24 cellular contexts compared by ENCODE assay signal in genomic region chr4:112793033-112793432, GRCh38.
A peak's percentile ranks its signal among the peaks of the same experiment; 100 is the strongest.
DNase-seq lines count a peak whose midpoint lies in the region; ATAC-seq, FAIRE-seq and TF ChIP-seq lines count a peak whose summit lies in the region.
"Had no signal": no experiment of that assay in that cellular context is flagged by ENCODE, and none has a peak within 500 bp of the region (broad histone marks: within the 10 kb centered on the region; RNA-seq: fewer than 3 reads in every experiment).

No MANE protein-coding gene starts in this region.

- DNase-seq in HepG2 (ENCODE audit: low spot score): no peak
- DNase-seq in right lobe of liver: no peak
- no peak for DNase-seq in H1 (ENCODE audit: low read depth in 1 of 2, low spot score in 2 of 2)
- DNase-seq in pancreas: no peak
- DNase-seq in nephron progenitor cell: no peak
- no peak for DNase-seq in tibial nerve (ENCODE audit: low spot score in 2 of 2)
- DNase-seq in central memory CD4-positive, alpha-beta T cell: no peak
- DNase-seq: ACHN; AML-193; BE2C; CD4-positive, alpha-beta T cell; CD8-positive, alpha-beta memory T cell; DMS 273 treated with DMSO at 0.1 percent for 48 hours; DMS79; EL; GF-D8; GOT3; H7; HCEC 1CT had no signal

- no peak overlapping the region for H3K4me3 Mint-ChIP-seq in nephron progenitor cell
- H3K4me3 Mint-ChIP-seq: CD14-positive monocyte; CD4-positive, alpha-beta T cell; CD8-positive, alpha-beta memory T cell had no signal

- H3K79me1 ChIP-seq in H1 (ENCODE audit: low read depth, low read length): no peaks in the 10 kb centered on the region

- H2BK120ac ChIP-seq in H1 (replicated peaks; ENCODE audit: low read depth, low read length): no peak overlapping the region

- TF ChIP-seq EP300 in HepG2 (IDR thresholded peaks at IDR 0.05; ENCODE audit: low read depth in 2 of 2, low read length in 2 of 2) (no peak), HepG2 (CRISPR knock-in tag; IDR thresholded peaks at IDR 0.05; ENCODE audit: borderline replicate concordance) (no peak), H1 (IDR thresholded peaks at IDR 0.05; ENCODE audit: borderline replicate concordance in 1 of 2, low read depth in 2 of 2, low read length in 2 of 2) (no peak), tibial nerve (IDR thresholded peaks at IDR 0.05) (no peak)

- no peak overlapping the region for H4K5ac ChIP-seq in H1 (ENCODE audit: insufficient read length, low read depth, low read length)

- H3K9ac ChIP-seq in HepG2 (ENCODE audit: insufficient read depth, low read depth, low read length) (no peak overlapping the region), H1 (replicated peaks in 1 of 4; ENCODE audit: extremely low read depth in 1 of 4, low read depth in 3 of 4, low read length in 3 of 4) (no peak overlapping the region)
- H3K9ac ChIP-seq: BLaER1 treated with 17β-estradiol and CSF1 and Interleukin-3, amounts not matched to agents 10 nM and 100 nM had no signal

- 47% methylated on average over 2 of the region's 2 CpGs for WGBS in HepG2 (ENCODE audit: low lambda C conversion rate)
- WGBS in right lobe of liver (ENCODE audit: insufficient coverage, low coverage, low lambda C conversion rate, missing lambda C conversion rate): 38% methylated on average over 2 of the region's 2 CpGs
- WGBS in H1 (ENCODE audit: extremely low coverage in 1 of 2, insufficient coverage in 1 of 2, insufficient read length in 1 of 2, insufficient replicate concordance in 2 of 2, low coverage in 1 of 2, low lambda C conversion rate in 2 of 2, missing lambda C conversion rate in 1 of 2), 2 experiments: 48% methylated on average over 2 of the region's 2 CpGs; no CpG with 5 or more reads in 1 of the 2 experiments
- 57 to 58% methylated on average over 2 of the region's 2 CpGs for WGBS in pancreas, 2 donors
- 49 to 87% methylated on average over 2 of the region's 2 CpGs for WGBS in tibial nerve, 2 donors

- no peak for TF ChIP-seq RAD21 in HepG2 (CRISPR knock-in tag; IDR thresholded peaks at IDR 0.05)
- no peak for TF ChIP-seq RAD21 in H1 (IDR thresholded peaks at IDR 0.05 in 1 of 2, conservative IDR thresholded peaks at IDR 0.05 in 1 of 2; ENCODE audit: low read depth in 2 of 2, low read length in 2 of 2)

- H3K23me2 ChIP-seq in H1 (ENCODE audit: low read depth, low read length): no peaks in the 10 kb centered on the region

- H2BK5ac ChIP-seq in H1 (ENCODE audit: low read depth, low read length): no peak overlapping the region

- no peak overlapping the region for H3K27ac ChIP-seq in HepG2 (ENCODE audit: extremely low read length, insufficient read depth, low read length)
- H3K27ac ChIP-seq in right lobe of liver: no peak overlapping the region
- H3K27ac ChIP-seq in H1 (ENCODE audit: low read depth, low read length): no peak overlapping the region
- no peak overlapping the region for H3K27ac ChIP-seq in pancreas
- H3K27ac ChIP-seq in tibial nerve: no peak overlapping the region
- H3K27ac ChIP-seq: 22Rv1; BLaER1 treated with 17β-estradiol and CSF1 and Interleukin-3, amounts not matched to agents 10 nM and 100 nM had no signal

- H3K4me3 ChIP-seq in HepG2 (replicated peaks in 1 of 3; ENCODE audit: insufficient read depth in 1 of 3, low read depth in 2 of 3, low read length in 3 of 3) (no peak overlapping the region), right lobe of liver (no peak overlapping the region), H1 (ENCODE audit: extremely low read depth in 1 of 4, insufficient read depth in 2 of 4, low read depth in 3 of 4, low read length in 4 of 4) (no peak overlapping the region), pancreas (no peak overlapping the region), tibial nerve (no peak overlapping the region)
- H3K4me3 ChIP-seq: BLaER1 treated with 17β-estradiol and CSF1 and Interleukin-3, amounts not matched to agents 10 nM and 100 nM had no signal

- no peak overlapping the region for H3K27ac Mint-ChIP-seq in nephron progenitor cell
- H3K27ac Mint-ChIP-seq: CD14-positive monocyte; CD4-positive, alpha-beta T cell; CD8-positive, alpha-beta memory T cell had no signal

- no peak overlapping the region for H3K18ac ChIP-seq in H1 (ENCODE audit: extremely low read depth, low read length)

- no peak overlapping the region for H3K4me2 ChIP-seq in HepG2 (ENCODE audit: low read depth, low read length)
- H3K4me2 ChIP-seq in H1 (ENCODE audit: insufficient read depth in 1 of 2, low read depth in 2 of 2, low read length in 2 of 2): no peak overlapping the region
- H3K4me2 ChIP-seq: BLaER1 treated with 17β-estradiol and CSF1 and Interleukin-3, amounts not matched to agents 10 nM and 100 nM had no signal

- H4K20me1 ChIP-seq in HepG2 (ENCODE audit: insufficient read depth, low read length) (no peaks in the 10 kb centered on the region), H1 (replicated peaks in 1 of 2; ENCODE audit: control insufficient read depth in 1 of 2, insufficient read depth in 2 of 2, low read length in 2 of 2) (no peaks in the 10 kb centered on the region)
- H4K20me1 ChIP-seq: BLaER1 treated with 17β-estradiol and CSF1 and Interleukin-3, amounts not matched to agents 10 nM and 100 nM had no signal

- no peak overlapping the region for H2BK20ac ChIP-seq in H1 (ENCODE audit: low read length)

- H3K27me3 ChIP-seq in HepG2 (ENCODE audit: control insufficient read depth in 1 of 2, insufficient read depth in 2 of 2, low read length in 2 of 2): no peaks in the 10 kb centered on the region
- no peaks in the 10 kb centered on the region for H3K27me3 ChIP-seq in right lobe of liver
- no peaks in the 10 kb centered on the region for H3K27me3 ChIP-seq in H1 (replicated peaks in 1 of 4; ENCODE audit: control insufficient read depth in 3 of 4, extremely low read depth in 1 of 4, insufficient read depth in 3 of 4, low read length in 3 of 4)
- H3K27me3 ChIP-seq in pancreas: peaks cover 0 to 4% (median 0%) of the 10 kb centered on the region in 4 donors
- no peaks in the 10 kb centered on the region for H3K27me3 ChIP-seq in tibial nerve
- H3K27me3 ChIP-seq: BE2C; BLaER1 treated with 17β-estradiol and CSF1 and Interleukin-3, amounts not matched to agents 10 nM and 100 nM had no signal

- H3K36me3 ChIP-seq in HepG2 (replicated peaks in 1 of 2; ENCODE audit: control insufficient read depth in 1 of 2, insufficient read depth in 2 of 2, low read length in 2 of 2) (no peaks in the 10 kb centered on the region), right lobe of liver (no peaks in the 10 kb centered on the region), H1 (ENCODE audit: control insufficient read depth in 2 of 4, insufficient read depth in 4 of 4, low read length in 3 of 4) (no peaks in the 10 kb centered on the region), pancreas (no peaks in the 10 kb centered on the region), tibial nerve (no peaks in the 10 kb centered on the region)
- H3K36me3 ChIP-seq: BE2C; BLaER1 treated with 17β-estradiol and CSF1 and Interleukin-3, amounts not matched to agents 10 nM and 100 nM had no signal

- H3K23ac ChIP-seq in H1 (ENCODE audit: insufficient read length): no peak overlapping the region

- POLR2A ChIA-PET in HepG2 (lab: Yijun Ruan, JAX) (no interaction called here), H1 (lab: Charles Lee; ENCODE audit: partially characterized antibody) (no interaction called here)

- no peaks in the 10 kb centered on the region for H3K4me1 Mint-ChIP-seq in nephron progenitor cell
- H3K4me1 Mint-ChIP-seq: CD14-positive monocyte; CD8-positive, alpha-beta memory T cell had no signal

- no peak for TF ChIP-seq POLR2A in HepG2 (IDR thresholded peaks at IDR 0.05; ENCODE audit: insufficient read depth in 1 of 2, low read depth in 2 of 2, low read length in 2 of 2)
- no peak for TF ChIP-seq POLR2A in right lobe of liver (IDR thresholded peaks at IDR 0.05)
- no peak for TF ChIP-seq POLR2A in H1 (IDR thresholded peaks at IDR 0.05; ENCODE audit: control extremely low read depth in 1 of 2, low read depth in 2 of 2, low read length in 2 of 2)
- TF ChIP-seq POLR2A in tibial nerve (IDR thresholded peaks at IDR 0.05): no peak

- TF ChIP-seq CTCF in HepG2 (CRISPR knock-in tag; IDR thresholded peaks at IDR 0.05) (no peak), right lobe of liver (IDR thresholded peaks at IDR 0.05) (no peak), H1 (IDR thresholded peaks at IDR 0.05; ENCODE audit: control extremely low read depth in 1 of 3, insufficient read depth in 1 of 3, low read depth in 1 of 3, low read length in 3 of 3) (no peak), pancreas (IDR thresholded peaks at IDR 0.05) (no peak), nephron progenitor cell (IDR thresholded peaks at IDR 0.05) (no peak), tibial nerve (IDR thresholded peaks at IDR 0.05) (no peak)

- no peak overlapping the region for H2BK12ac ChIP-seq in H1 (ENCODE audit: low read depth, low read length)

- H3K9me3 Mint-ChIP-seq in nephron progenitor cell: peaks cover 5% of the 10 kb centered on the region
- H3K9me3 Mint-ChIP-seq: CD4-positive, alpha-beta T cell; CD8-positive, alpha-beta memory T cell had no signal

- H2BK15ac ChIP-seq in H1 (ENCODE audit: low read length): no peak overlapping the region

- no peaks in the 10 kb centered on the region for H3K36me3 Mint-ChIP-seq in nephron progenitor cell (ENCODE audit: low read depth)
- H3K36me3 Mint-ChIP-seq: CD14-positive monocyte; CD8-positive, alpha-beta memory T cell had no signal

- H2AFZ ChIP-seq in HepG2 (ENCODE audit: low read length) (no peak overlapping the region), H1 (ENCODE audit: low read length) (no peak overlapping the region)

- CTCF ChIA-PET in HepG2 (lab: Yijun Ruan, JAX; ENCODE audit: low intra/inter-chr PET ratio, low total read pairs): no interaction called here
- CTCF ChIA-PET in H1 (lab: Charles Lee; ENCODE audit: partially characterized antibody): no interaction called here

- no peaks in the 10 kb centered on the region for H3K9me3 ChIP-seq in HepG2 (ENCODE audit: low read length)
- H3K9me3 ChIP-seq in right lobe of liver: no peaks in the 10 kb centered on the region
- no peaks in the 10 kb centered on the region for H3K9me3 ChIP-seq in H1 (ENCODE audit: insufficient read depth in 2 of 2, low read depth in 1 of 2, low read length in 1 of 2)
- no peaks in the 10 kb centered on the region for H3K9me3 ChIP-seq in pancreas
- H3K9me3 ChIP-seq in tibial nerve: no peaks in the 10 kb centered on the region
- H3K9me3 ChIP-seq: BE2C; BLaER1 treated with 17β-estradiol and CSF1 and Interleukin-3, amounts not matched to agents 10 nM and 100 nM had no signal

- no peak overlapping the region for H2AK5ac ChIP-seq in H1 (ENCODE audit: low read depth, low read length)

- intact Hi-C loops in HepG2 (cut with micrococcal nuclease; ENCODE audit: unreplicated experiment) (no loop called here), right lobe of liver (cut with DNase I) (no loop called here), pancreas (cut with DNase I) (no loop called here)

- H4K8ac ChIP-seq in H1 (ENCODE audit: extremely low read depth, insufficient read depth, low read length): no peak overlapping the region

- no peak overlapping the region for H4K91ac ChIP-seq in H1 (replicated peaks; ENCODE audit: insufficient read length, low read length)

- no peak overlapping the region for H3K4ac ChIP-seq in H1 (replicated peaks; ENCODE audit: insufficient read length, low read depth, low read length)

- H3K27me3 Mint-ChIP-seq in nephron progenitor cell (ENCODE audit: low read depth, poor library complexity): no peaks in the 10 kb centered on the region

- H3K79me2 ChIP-seq in HepG2 (ENCODE audit: insufficient read depth, low read length): no peaks in the 10 kb centered on the region
- no peaks in the 10 kb centered on the region for H3K79me2 ChIP-seq in H1 (ENCODE audit: control insufficient read depth in 1 of 2, insufficient read depth in 2 of 2, low read length in 2 of 2)

- H3K4me1 ChIP-seq in HepG2 (ENCODE audit: insufficient read depth, low read length) (no peaks in the 10 kb centered on the region), right lobe of liver (no peaks in the 10 kb centered on the region), H1 (replicated peaks in 1 of 4; ENCODE audit: control insufficient read depth in 3 of 4, insufficient read depth in 4 of 4, low read length in 3 of 4) (no peaks in the 10 kb centered on the region), pancreas (no peaks in the 10 kb centered on the region), tibial nerve (no peaks in the 10 kb centered on the region)
- H3K4me1 ChIP-seq: BE2C; BLaER1 treated with 17β-estradiol and CSF1 and Interleukin-3, amounts not matched to agents 10 nM and 100 nM had no signal

- no TSS peak for BruUV-seq in HepG2 (replicated peaks; lab: Mats Ljungman, UMichigan)

- in situ Hi-C loops in HepG2 (cut with HindIII; ENCODE audit: extremely low pct_ligation_motif_present, low pct_unique_long_range_greater_than_20kb): no loop called here

- ATAC-seq in HepG2 (no peak), right lobe of liver (no peak), pancreas (no peak)

- no peak overlapping the region for H3K14ac ChIP-seq in H1 (ENCODE audit: insufficient read length)

- FAIRE-seq in HepG2 (lab: Jason Lieb, UNC) (no peak), H1 (lab: Jason Lieb, UNC) (no peak), pancreas (lab: Jason Lieb, UNC) (peak; percentile 13)
- FAIRE-seq: D721Med, GM12892 had no signal

- H3K56ac ChIP-seq in H1 (replicated peaks; ENCODE audit: insufficient read length, low read depth, low read length): no peak overlapping the region

Comparison
In these comparisons a context has a peak if more than half of its experiments do, and no peak if none do; other contexts are left out.
1. Of the 41 proteins assayed by ChIP-seq in both HepG2 and H1: peak only in HepG2: none; only in H1: none; in both: MAFK; in neither: 40.